In genomic region chr12:2683283-2684025, GRCh38 we compare ENCODE assay signal across 1 cellular context.
A peak's percentile ranks its signal among the peaks of the same experiment; 100 is the strongest.
TF ChIP-seq lines count a peak whose summit lies in the region.

No MANE protein-coding gene starts in this region.

TF ChIP-seq in HEK293, 187 proteins besides CTCF, POLR2A, EP300 and RAD21:
- peak; percentile 88 for TF ChIP-seq KLF1 (tag by site-specific recombination; IDR thresholded peaks at IDR 0.05)
- TF ChIP-seq ZFP41 (tag by site-specific recombination; IDR thresholded peaks at IDR 0.05; ENCODE audit: borderline replicate concordance): no peak
- no peak for TF ChIP-seq YY1 (tag by site-specific recombination; IDR thresholded peaks at IDR 0.05)
- TF ChIP-seq, protein P1, sequence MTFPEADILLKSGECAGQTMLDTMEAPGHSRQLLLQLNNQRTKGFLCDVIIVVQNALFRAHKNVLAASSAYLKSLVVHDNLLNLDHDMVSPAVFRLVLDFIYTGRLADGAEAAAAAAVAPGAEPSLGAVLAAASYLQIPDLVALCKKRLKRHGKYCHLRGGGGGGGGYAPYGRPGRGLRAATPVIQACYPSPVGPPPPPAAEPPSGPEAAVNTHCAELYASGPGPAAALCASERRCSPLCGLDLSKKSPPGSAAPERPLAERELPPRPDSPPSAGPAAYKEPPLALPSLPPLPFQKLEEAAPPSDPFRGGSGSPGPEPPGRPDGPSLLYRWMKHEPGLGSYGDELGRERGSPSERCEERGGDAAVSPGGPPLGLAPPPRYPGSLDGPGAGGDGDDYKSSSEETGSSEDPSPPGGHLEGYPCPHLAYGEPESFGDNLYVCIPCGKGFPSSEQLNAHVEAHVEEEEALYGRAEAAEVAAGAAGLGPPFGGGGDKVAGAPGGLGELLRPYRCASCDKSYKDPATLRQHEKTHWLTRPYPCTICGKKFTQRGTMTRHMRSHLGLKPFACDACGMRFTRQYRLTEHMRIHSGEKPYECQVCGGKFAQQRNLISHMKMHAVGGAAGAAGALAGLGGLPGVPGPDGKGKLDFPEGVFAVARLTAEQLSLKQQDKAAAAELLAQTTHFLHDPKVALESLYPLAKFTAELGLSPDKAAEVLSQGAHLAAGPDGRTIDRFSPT (tag by site-specific recombination; IDR thresholded peaks at IDR 0.05): no peak
- no peak for TF ChIP-seq PRDM2 (tag by site-specific recombination; IDR thresholded peaks at IDR 0.05; ENCODE audit: borderline replicate concordance)
- TF ChIP-seq, protein P2, sequence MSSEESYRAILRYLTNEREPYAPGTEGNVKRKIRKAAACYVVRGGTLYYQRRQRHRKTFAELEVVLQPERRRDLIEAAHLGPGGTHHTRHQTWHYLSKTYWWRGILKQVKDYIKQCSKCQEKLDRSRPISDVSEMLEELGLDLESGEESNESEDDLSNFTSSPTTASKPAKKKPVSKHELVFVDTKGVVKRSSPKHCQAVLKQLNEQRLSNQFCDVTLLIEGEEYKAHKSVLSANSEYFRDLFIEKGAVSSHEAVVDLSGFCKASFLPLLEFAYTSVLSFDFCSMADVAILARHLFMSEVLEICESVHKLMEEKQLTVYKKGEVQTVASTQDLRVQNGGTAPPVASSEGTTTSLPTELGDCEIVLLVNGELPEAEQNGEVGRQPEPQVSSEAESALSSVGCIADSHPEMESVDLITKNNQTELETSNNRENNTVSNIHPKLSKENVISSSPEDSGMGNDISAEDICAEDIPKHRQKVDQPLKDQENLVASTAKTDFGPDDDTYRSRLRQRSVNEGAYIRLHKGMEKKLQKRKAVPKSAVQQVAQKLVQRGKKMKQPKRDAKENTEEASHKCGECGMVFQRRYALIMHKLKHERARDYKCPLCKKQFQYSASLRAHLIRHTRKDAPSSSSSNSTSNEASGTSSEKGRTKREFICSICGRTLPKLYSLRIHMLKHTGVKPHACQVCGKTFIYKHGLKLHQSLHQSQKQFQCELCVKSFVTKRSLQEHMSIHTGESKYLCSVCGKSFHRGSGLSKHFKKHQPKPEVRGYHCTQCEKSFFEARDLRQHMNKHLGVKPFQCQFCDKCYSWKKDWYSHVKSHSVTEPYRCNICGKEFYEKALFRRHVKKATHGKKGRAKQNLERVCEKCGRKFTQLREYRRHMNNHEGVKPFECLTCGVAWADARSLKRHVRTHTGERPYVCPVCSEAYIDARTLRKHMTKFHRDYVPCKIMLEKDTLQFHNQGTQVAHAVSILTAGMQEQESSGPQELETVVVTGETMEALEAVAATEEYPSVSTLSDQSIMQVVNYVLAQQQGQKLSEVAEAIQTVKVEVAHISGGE (tag by site-specific recombination; conservative IDR thresholded peaks at IDR 0.05; ENCODE audit: low read depth): no peak
- TF ChIP-seq ZNF596 (tag by site-specific recombination; IDR thresholded peaks at IDR 0.05): no peak
